ENCODE assay signal across 27 cellular contexts in the genomic region with DNA sequence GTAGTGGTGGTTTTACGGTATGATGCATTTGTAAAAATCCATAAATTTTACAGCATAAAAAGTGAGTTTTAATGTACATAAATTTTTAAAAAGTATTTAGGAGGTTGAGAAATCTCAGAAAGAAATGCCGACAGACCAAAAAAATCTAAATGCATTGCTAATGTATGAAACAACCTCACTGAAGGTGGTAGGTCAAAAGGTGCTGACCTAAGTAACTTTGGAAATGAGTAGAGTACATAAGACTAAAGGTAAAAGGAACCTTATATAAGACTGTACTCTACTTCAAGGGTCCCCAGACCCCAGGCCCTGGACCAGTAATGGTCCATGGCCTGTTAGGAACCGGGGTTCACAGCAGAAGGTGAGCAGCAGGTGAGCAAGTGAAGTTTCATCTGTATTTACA.
"Had no signal": no experiment of that assay in that cellular context is flagged by ENCODE, and none has a peak within 500 bp of the region (broad histone marks: within the 10 kb centered on the region; RNA-seq: fewer than 3 reads in every experiment).

No MANE protein-coding gene starts in this region.

- H3K4me1 ChIP-seq: foreskin keratinocyte, gastrocnemius medialis had no signal

- H3K36me3 ChIP-seq: colonic mucosa, esophagus muscularis mucosa, esophagus squamous epithelium, gastrocnemius medialis, gastroesophageal sphincter, heart left ventricle, heart right ventricle had no signal

- H3K4me3 ChIP-seq: colonic mucosa, coronary artery, dorsolateral prefrontal cortex, esophagus muscularis mucosa, esophagus squamous epithelium, gastrocnemius medialis, gastroesophageal sphincter, heart left ventricle, heart right ventricle had no signal

- H3K9me3 ChIP-seq: colonic mucosa, esophagus muscularis mucosa, esophagus squamous epithelium, gastrocnemius medialis, gastroesophageal sphincter, heart left ventricle, heart right ventricle had no signal

- FAIRE-seq: colon, endometrium, endothelial cell of umbilical vein, frontal cortex had no signal

- H3K27ac ChIP-seq: colonic mucosa, coronary artery, dorsolateral prefrontal cortex, epithelial cell of prostate, esophagus muscularis mucosa, esophagus squamous epithelium, foreskin keratinocyte, gastrocnemius medialis, gastroesophageal sphincter, heart left ventricle, heart right ventricle had no signal

- DNase-seq: colonic mucosa; cortex of kidney; dermis blood vessel endothelial cell; dorsolateral prefrontal cortex; effector CD4-positive, alpha-beta T cell; effector CD8-positive, alpha-beta T cell; effector memory CD4-positive, alpha-beta T cell; effector memory CD8-positive, alpha-beta T cell; endodermal cell; erythroblast; esophagus squamous epithelium; foreskin fibroblast; foreskin keratinocyte; foreskin melanocyte; gastrocnemius medialis; glutamatergic neuron; heart left ventricle; heart right ventricle had no signal

- H3K27me3 ChIP-seq: colonic mucosa, esophagus muscularis mucosa, esophagus squamous epithelium, gastrocnemius medialis, gastroesophageal sphincter, heart left ventricle had no signal

- ATAC-seq: effector memory CD8-positive, alpha-beta T cell; esophagus mucosa; foreskin keratinocyte; gastrocnemius medialis; gastroesophageal sphincter; heart left ventricle; heart right ventricle had no signal
